Comparison of ENCODE assay signal across 4 cellular contexts in genomic region chr3:119063471-119063870, GRCh38. TPM values are rescaled to one million over a fixed set of nuclear protein-coding genes. Genes with fewer than 3 reads are reported as not detected.
"Had no signal": no experiment of that assay in that cellular context is flagged by ENCODE, and none has a peak within 500 bp of the region (broad histone marks: within the 10 kb centered on the region; RNA-seq: fewer than 3 reads in every experiment).

No MANE protein-coding gene starts in this region.

- ATAC-seq: GM12878 had no signal

- DNase-seq: GDM1, GF-D8 had no signal

RNA-seq across cellular contexts. Expression of gene IGSF11, which starts 28.8 kb away (rescaled TPM):
- total RNA-seq: G401, GM12878 had no signal
